28 cellular contexts compared by ENCODE assay signal in genomic region chr13:83919775-83920174, GRCh38. TPM values are rescaled to one million over a fixed set of nuclear protein-coding genes. Genes with fewer than 3 reads are reported as not detected.
"Had no signal": no experiment of that assay in that cellular context is flagged by ENCODE, and none has a peak within 500 bp of the region (broad histone marks: within the 10 kb centered on the region; RNA-seq: fewer than 3 reads in every experiment).

No MANE protein-coding gene starts in this region.

- DNase-seq: activated CD4-positive, alpha-beta memory T cell treated with anti-CD3 and anti-CD28 coated beads, Interleukin-2, amount 10 ng/mL, durations not matched to agents 7 days and 5 days; activated CD4-positive, alpha-beta T cell treated with anti-CD3 and anti-CD28 coated beads for 1 hour; activated CD4-positive, alpha-beta T cell treated with anti-CD3 and anti-CD28 coated beads for 4 hours; activated CD4-positive, alpha-beta T cell treated with anti-CD3 and anti-CD28 coated beads, Interleukin-2, amount 10 ng/mL, durations not matched to agents 7 days and 5 days; activated CD4-positive, alpha-beta T cell treated with anti-CD3 and anti-CD28 coated beads, Interleukin-2, amount 50 U/mL, for 4 hours; activated CD8-positive, alpha-beta memory T cell treated with anti-CD3 and anti-CD28 coated beads, Interleukin-2, amount 50 U/mL, for 48 hours; activated gamma-delta T cell; activated naive CD4-positive, alpha-beta T cell treated with anti-CD3 and anti-CD28 coated beads, Interleukin-2, amount 50 U/mL, for 16 hours; activated naive CD4-positive, alpha-beta T cell treated with Interleukin-2 at 50 U/mL for 16 hours; activated T-cell treated with anti-CD3 and anti-CD28 coated beads for 4 hours; activated T-cell treated with anti-CD3 and anti-CD28 coated beads, Interleukin-2, amount 50 U/mL, for 24 hours; activated T-cell treated with anti-CD3 and anti-CD28 coated beads, Interleukin-2, amount 50 U/mL, for 72 hours; amniotic stem cell; anterior cingulate cortex; brain microvascular endothelial cell; dorsolateral prefrontal cortex; effector memory CD4-positive, alpha-beta T cell; endodermal cell; foreskin keratinocyte; gastrocnemius medialis; glutamatergic neuron; heart left ventricle; T-helper 2 cell had no signal

- H3K36me3 ChIP-seq: brain microvascular endothelial cell, esophagus muscularis mucosa, gastrocnemius medialis, heart left ventricle had no signal

- H3K27ac ChIP-seq: brain microvascular endothelial cell, coronary artery, dorsolateral prefrontal cortex, esophagus muscularis mucosa, foreskin keratinocyte, gastrocnemius medialis, heart left ventricle had no signal

- H3K4me1 ChIP-seq: esophagus muscularis mucosa, foreskin keratinocyte, gastrocnemius medialis, heart left ventricle had no signal

- H3K9me3 ChIP-seq: esophagus muscularis mucosa, gastrocnemius medialis had no signal

- H3K27me3 ChIP-seq: brain microvascular endothelial cell, dorsolateral prefrontal cortex, esophagus muscularis mucosa, foreskin keratinocyte, gastrocnemius medialis, heart left ventricle had no signal

- H3K4me3 ChIP-seq: coronary artery, dorsolateral prefrontal cortex, esophagus muscularis mucosa, gastrocnemius medialis, heart left ventricle had no signal

- ATAC-seq: activated T-cell treated with anti-CD3 and anti-CD28 coated beads, Interleukin-2, amount 50 U/mL, for 72 hours; foreskin keratinocyte; gastrocnemius medialis; heart left ventricle had no signal

RNA-seq across cellular contexts. Expression of gene SLITRK1, which starts 37.5 kb away (rescaled TPM):
- total RNA-seq: activated CD4-positive, alpha-beta memory T cell treated with anti-CD3 and anti-CD28 coated beads, Interleukin-2, amount 10 ng/mL, durations not matched to agents 7 days and 5 days; activated CD4-positive, alpha-beta T cell treated with anti-CD3 and anti-CD28 coated beads, Interleukin-2, amount 10 ng/mL, durations not matched to agents 7 days and 5 days; activated T-cell treated with anti-CD3 and anti-CD28 coated beads, Interleukin-2, amount 50 U/mL, for 72 hours; bronchial epithelial cell; epithelial cell of proximal tubule; esophagus muscularis mucosa; foreskin keratinocyte; gastrocnemius medialis; heart left ventricle; T-helper 1 cell treated with Interleukin-12 subunit alpha and Interleukin-12 subunit beta and Interleukin-4 antibody, amounts not matched to agents 30 ng/mL and 1 ng/mL, for 36 hours had no signal
- polyA plus RNA-seq: foreskin keratinocyte, heart left ventricle had no signal
